In genomic region chr7:135291809-135292253, GRCh38 we compare ENCODE assay signal across 12 cellular contexts. TPM values are rescaled to one million over a fixed set of nuclear protein-coding genes. Genes with fewer than 3 reads are reported as not detected.
A peak's percentile ranks its signal among the peaks of the same experiment; 100 is the strongest.
DNase-seq lines count a peak whose midpoint lies in the region; ATAC-seq and TF ChIP-seq lines count a peak whose summit lies in the region.
"Had no signal": no experiment of that assay in that cellular context is flagged by ENCODE, and none has a peak within 500 bp of the region (broad histone marks: within the 10 kb centered on the region; RNA-seq: fewer than 3 reads in every experiment).

No MANE protein-coding gene starts in this region.

- H3K4me3 ChIP-seq in SK-N-SH (ENCODE audit: low read depth in 2 of 2, low read length in 1 of 2) (no peak overlapping the region), mammary epithelial cell (replicated peaks in 1 of 3; ENCODE audit: insufficient read depth in 1 of 3, low read depth in 2 of 3, low read length in 3 of 3) (no peak overlapping the region), parathyroid adenoma (ENCODE audit: low read depth, low read length) (no peak overlapping the region), lower lobe of right lung (no peak overlapping the region)

- H3K79me2 ChIP-seq in SK-N-SH (ENCODE audit: insufficient read depth) (no peaks in the 10 kb centered on the region), mammary epithelial cell (ENCODE audit: insufficient read depth, low read length) (no peaks in the 10 kb centered on the region), parathyroid adenoma (no peaks in the 10 kb centered on the region)

- H3K9me3 ChIP-seq in SK-N-SH = peaks cover 5% of the 10 kb centered on the region; the same call in 1 of the 2 replicates
- H3K9me3 ChIP-seq in mammary epithelial cell (replicated peaks; ENCODE audit: insufficient read depth, low read length) = no peaks in the 10 kb centered on the region
- no peaks in the 10 kb centered on the region for H3K9me3 ChIP-seq in parathyroid adenoma (ENCODE audit: control insufficient read depth, low read length)
- H3K9me3 ChIP-seq in lower lobe of right lung = no peaks in the 10 kb centered on the region
- H3K9me3 ChIP-seq: neutrophil had no signal

- no peak for TF ChIP-seq EP300 in SK-N-SH (IDR thresholded peaks at IDR 0.05; ENCODE audit: borderline replicate concordance in 1 of 2, low read depth in 1 of 2, low read length in 1 of 2)

- H3F3A ChIP-seq in SK-N-SH (replicated peaks; ENCODE audit: insufficient read depth) = no peaks in the 10 kb centered on the region

- WGBS in SK-N-SH (ENCODE audit: low lambda C conversion rate) = 44% methylated on average over 8 of the region's 8 CpGs
- WGBS in mammary epithelial cell (ENCODE audit: low coverage, missing lambda C conversion rate) = 0% methylated on average over 8 of the region's 8 CpGs

- TF ChIP-seq CTCF in SK-N-SH (IDR thresholded peaks at IDR 0.05) (no peak), mammary epithelial cell (conservative IDR thresholded peaks at IDR 0.05 in 1 of 2, IDR thresholded peaks at IDR 0.05 in 1 of 2; ENCODE audit: extremely low read depth in 1 of 2, insufficient read depth in 1 of 2, low read depth in 1 of 2, low read length in 2 of 2) (no peak), parathyroid adenoma (IDR thresholded peaks at IDR 0.05) (no peak), lower lobe of right lung (IDR thresholded peaks at IDR 0.05) (no peak)

- no peak; the same call in 2 of the 3 replicates for ATAC-seq in SK-N-SH treated with all-trans-retinoic acid at 6 μM for 48 hours
- no peak for ATAC-seq in lower lobe of right lung
- ATAC-seq: WTC11 had no signal

- H2AFZ ChIP-seq in SK-N-SH (ENCODE audit: low read depth) = peak overlapping the region; percentile 1; the same call in 1 of the 2 replicates
- H2AFZ ChIP-seq in mammary epithelial cell (ENCODE audit: low read depth, low read length) = peak overlapping the region; percentile 57
- H2AFZ ChIP-seq in parathyroid adenoma = peak overlapping the region; percentile 47

- POLR2A ChIA-PET in SK-N-SH (lab: Yijun Ruan, JAX) = no interaction called here

- CTCF ChIA-PET in SK-N-SH (lab: Yijun Ruan, JAX) (interaction anchor here (0.5 to 7.2 kb wide), 4 partner anchors 17 to 358 kb away, joined by 3 to 32 read pairs (median 4); no protein-coding TSS in a partner anchor), mammary epithelial cell (lab: Charles Lee; ENCODE audit: low non-redundant PET) (interaction anchor here (0.6 kb wide), 1 partner anchor 10 kb away, joined by 6 read pairs; no protein-coding TSS in a partner anchor)

- TF ChIP-seq RAD21 in SK-N-SH (IDR thresholded peaks at IDR 0.05; ENCODE audit: low read length) = no peak

- dilution Hi-C loops in mammary epithelial cell (cut with HindIII; ENCODE audit: low sequenced_read_pairs) = no loop called here

- in situ Hi-C loops in mammary epithelial cell (cut with MboI; ENCODE audit: low sequenced_read_pairs in 2 of 2) = no loop called here

- intact Hi-C loops in mammary epithelial cell (cut with micrococcal nuclease) (no loop called here), lower lobe of right lung (cut with DNase I) (no loop called here)

- DNase-seq in SK-N-SH (no peak), NCI-H226 (peak; percentile 62), mammary epithelial cell (peak; percentile 100), lower lobe of right lung (no peak), midbrain (lab: John Stamatoyannopoulos, UW) (no peak), NCI-H187 treated with DMSO at 0.1 percent for 48 hours (lab: John Stamatoyannopoulos, UW) (no peak)

- H3K27me3 ChIP-seq in SK-N-SH (ENCODE audit: insufficient read depth) = no peaks in the 10 kb centered on the region
- H3K27me3 ChIP-seq in mammary epithelial cell (ENCODE audit: insufficient read depth, low read length) = no peaks in the 10 kb centered on the region
- no peaks in the 10 kb centered on the region for H3K27me3 ChIP-seq in parathyroid adenoma (ENCODE audit: control insufficient read depth, insufficient read depth, low read length)
- no peaks in the 10 kb centered on the region for H3K27me3 ChIP-seq in lower lobe of right lung (ENCODE audit: low read depth)

- H3K36me3 ChIP-seq in SK-N-SH (replicated peaks in 1 of 2; ENCODE audit: control insufficient read depth in 1 of 2, insufficient read depth in 2 of 2, low read length in 1 of 2) (no peaks in the 10 kb centered on the region), mammary epithelial cell (ENCODE audit: insufficient read depth, low read length) (no peaks in the 10 kb centered on the region), parathyroid adenoma (ENCODE audit: control insufficient read depth, insufficient read depth, low read length) (no peaks in the 10 kb centered on the region), lower lobe of right lung (no peaks in the 10 kb centered on the region)
- H3K36me3 ChIP-seq: neutrophil had no signal

- BruUV-seq in mammary epithelial cell (replicated peaks; lab: Mats Ljungman, UMichigan) = no TSS peak

- H3K9me2 ChIP-seq in SK-N-SH = no peaks in the 10 kb centered on the region

- H3K4me2 ChIP-seq in SK-N-SH (no peak overlapping the region), mammary epithelial cell (ENCODE audit: insufficient read depth, low read depth, low read length) (no peak overlapping the region), parathyroid adenoma (ENCODE audit: low read length) (no peak overlapping the region)

- H4K20me1 ChIP-seq in SK-N-SH (ENCODE audit: insufficient read depth) (no peaks in the 10 kb centered on the region), mammary epithelial cell (ENCODE audit: insufficient read depth, low read length) (no peaks in the 10 kb centered on the region)

- H3K9ac ChIP-seq in SK-N-SH (no peak overlapping the region), mammary epithelial cell (ENCODE audit: insufficient read depth, low read length) (peak overlapping the region; percentile 59), parathyroid adenoma (no peak overlapping the region)

- no peak overlapping the region; a peak in 1 of 4 replicates for H3K27ac ChIP-seq in SK-N-SH (ENCODE audit: low read depth in 2 of 2, low read length in 1 of 2)
- H3K27ac ChIP-seq in mammary epithelial cell (ENCODE audit: insufficient read depth, low read depth, low read length) = peak overlapping the region; percentile 95
- peak overlapping the region; percentile 88 for H3K27ac ChIP-seq in parathyroid adenoma
- H3K27ac ChIP-seq in lower lobe of right lung = no peak overlapping the region
- H3K27ac ChIP-seq: neutrophil had no signal

- H3K4me1 ChIP-seq in SK-N-SH (ENCODE audit: control insufficient read depth in 1 of 2, insufficient read depth in 2 of 2, low read depth in 1 of 2, low read length in 1 of 2) (peaks cover 0 to 4% of the 10 kb centered on the region in 2 experiments; a peak in 1 of 4 replicates), mammary epithelial cell (ENCODE audit: insufficient read depth, low read length) (peaks cover 20% of the 10 kb centered on the region), parathyroid adenoma (peaks cover 14% of the 10 kb centered on the region), lower lobe of right lung (no peaks in the 10 kb centered on the region)

TF ChIP-seq in SK-N-SH, 30 proteins besides CTCF, POLR2A, EP300 and RAD21:
- TF ChIP-seq RFX5 (IDR thresholded peaks at IDR 0.05; ENCODE audit: low read length) (no peak), FOSL2 (IDR thresholded peaks at IDR 0.05; ENCODE audit: borderline replicate concordance, low read depth) (0 out of 2 replicates have a peak, but pooled peaks have one; percentile 20)

TF ChIP-seq in SK-N-SH treated with all-trans-retinoic acid at 6 μM for 48 hours, 23 proteins besides CTCF, POLR2A, EP300 and RAD21:
- TF ChIP-seq ISL1 (CRISPR knock-in tag; IDR thresholded peaks at IDR 0.05) (no peak), ESRRG (CRISPR knock-in tag; IDR thresholded peaks at IDR 0.05) (no peak), BACH2 (CRISPR knock-in tag; IDR thresholded peaks at IDR 0.05; ENCODE audit: borderline replicate concordance) (no peak), SNAI2 (CRISPR knock-in tag; IDR thresholded peaks at IDR 0.05) (no peak), PPARA (CRISPR knock-in tag; IDR thresholded peaks at IDR 0.05; ENCODE audit: borderline replicate concordance) (no peak), ZFP3 (CRISPR knock-in tag; IDR thresholded peaks at IDR 0.05) (no peak), ZC3H10 (CRISPR knock-in tag; IDR thresholded peaks at IDR 0.05) (no peak)

RNA-seq across cellular contexts. Expression of gene STRA8, which starts 58.2 kb away (rescaled TPM):
- polyA plus RNA-seq in SK-N-SH (2012; rRNA removed) (not detected in 2 replicates), mammary epithelial cell (not detected)
- polyA plus RNA-seq in SK-N-SH (2012; cell fraction: cytosol; rRNA removed) = not detected in 2 replicates
- not detected in 2 replicates for polyA plus RNA-seq in SK-N-SH (2012; cell fraction: nucleus; rRNA removed)
- total RNA-seq in mammary epithelial cell (not detected), lower lobe of right lung (not detected)
- polyA minus RNA-seq in mammary epithelial cell = not detected
- total RNA-seq: OCI-LY7, urinary bladder, WTC11 had no signal
- polyA plus RNA-seq: urinary bladder had no signal

Comparison
In these comparisons a context has a peak if more than half of its experiments do, and no peak if none do; other contexts are left out.
1. DNase-seq: peak in NCI-H226 (single experiment) and mammary epithelial cell (single experiment); none in SK-N-SH (single experiment), lower lobe of right lung (single experiment), midbrain (single experiment) and NCI-H187 treated with DMSO at 0.1 percent for 48 hours (single experiment).
2. H2AFZ ChIP-seq: peak in every context shown above with its lines; median percentile 57 in mammary epithelial cell; 47 in parathyroid adenoma; 1 in SK-N-SH.
3. H3K27ac ChIP-seq: peak in mammary epithelial cell (single experiment) and parathyroid adenoma (single experiment); none in SK-N-SH (0 of 2) and lower lobe of right lung (single experiment).